ENCODE assay signal across 26 cellular contexts in genomic region chr13:90830782-90831181, GRCh38.
"Had no signal": no experiment of that assay in that cellular context is flagged by ENCODE, and none has a peak within 500 bp of the region (broad histone marks: within the 10 kb centered on the region; RNA-seq: fewer than 3 reads in every experiment).

No MANE protein-coding gene starts in this region.

- H3K4me2 ChIP-seq: neural progenitor cell had no signal

- H3K9me3 ChIP-seq: ovary, psoas muscle, right lobe of liver, stomach, thoracic aorta, thyroid gland, tibial nerve, upper lobe of left lung, vagina had no signal

- H3K79me2 ChIP-seq: parathyroid adenoma had no signal

- H2AFZ ChIP-seq: neural progenitor cell, parathyroid adenoma had no signal

- H3K4me1 ChIP-seq: neural progenitor cell, parathyroid adenoma, psoas muscle, right lobe of liver, sigmoid colon, stomach, thyroid gland, tibial nerve, upper lobe of left lung, vagina had no signal

- H3K9ac ChIP-seq: neural progenitor cell, parathyroid adenoma had no signal

- H3K36me3 ChIP-seq: neural progenitor cell, ovary, right lobe of liver, sigmoid colon, stomach, thoracic aorta, thyroid gland, tibial nerve, upper lobe of left lung, vagina had no signal

- ATAC-seq: natural killer cell; psoas muscle; right cardiac atrium; right lobe of liver; stimulated activated effector memory CD8-positive, alpha-beta T cell treated with anti-CD3 and anti-CD28 coated beads, Interleukin-12 subunit alpha, Interleukin-12 subunit beta, amount 100 ng/mL, for 72 hours; stimulated activated naive B cell treated with anti-CD40 and anti-IgM and Interleukin-4, amounts not matched to agents 10 μg/mL and 1 μg/mL and 100 μg/mL, for 72 hours had no signal

- FAIRE-seq: small intestine, urothelium cell line had no signal

- DNase-seq: natural killer cell; occipital lobe; ovary; posterior cingulate gyrus; psoas muscle; right cardiac atrium; right lobe of liver; sigmoid colon; small intestine; stimulated activated CD4-positive, alpha-beta T cell treated with anti-CD3 and anti-CD28 coated beads, Interleukin-15, amount 100 ng/mL, for 24 hours; stimulated activated CD4-positive, alpha-beta T cell treated with anti-CD3 and anti-CD28 coated beads, Interleukin-2, amount 100 ng/mL, for 24 hours; stimulated activated CD4-positive, alpha-beta T cell treated with anti-CD3 and anti-CD28 coated beads, Interleukin-2, amount 100 ng/mL, for 48 hours; stimulated activated CD4-positive, alpha-beta T cell treated with anti-CD3 and anti-CD28 coated beads, Interleukin-4, amount 100 ng/mL, for 24 hours; stimulated activated naive B cell treated with anti-CD40 and anti-IgM and Interleukin-4, amounts not matched to agents 10 μg/mL and 1 μg/mL and 100 μg/mL, for 72 hours; stimulated activated naive CD4-positive, alpha-beta T cell treated with Interleukin-2 at 50 U/mL for 16 hours; stomach; thyroid gland; trophoblast cell; upper lobe of left lung had no signal

- H3K27ac ChIP-seq: neural progenitor cell, ovary, parathyroid adenoma, psoas muscle, right lobe of liver, sigmoid colon, stomach, thoracic aorta, thyroid gland, tibial nerve, upper lobe of left lung, vagina had no signal

- H3K27me3 ChIP-seq: neural progenitor cell, ovary, right lobe of liver, sigmoid colon, stomach, thyroid gland, tibial nerve, upper lobe of left lung, vagina had no signal

- H3K4me3 ChIP-seq: neural progenitor cell, ovary, psoas muscle, right lobe of liver, sigmoid colon, stomach, thoracic aorta, thyroid gland, tibial nerve, upper lobe of left lung, vagina had no signal
